In genomic region chr5:95631265-95631957, GRCh38 we compare ENCODE assay signal across 8 cellular contexts. TPM values are rescaled to one million over a fixed set of nuclear protein-coding genes. Genes with fewer than 3 reads are reported as not detected.
A peak's percentile ranks its signal among the peaks of the same experiment; 100 is the strongest.
DNase-seq lines count a peak whose midpoint lies in the region; ATAC-seq and TF ChIP-seq lines count a peak whose summit lies in the region.

No MANE protein-coding gene starts in this region.

- H3K4me1 ChIP-seq in OCI-LY7 (ENCODE audit: insufficient read depth, low read length, poor library complexity, severe bottlenecking), result peaks cover 11% of the 10 kb centered on the region

- CTCF ChIA-PET in OCI-LY7 (lab: Charles Lee; ENCODE audit: unreplicated experiment), result no interaction called here

- H4K20me1 ChIP-seq in OCI-LY7 (ENCODE audit: insufficient read depth, low read length), result no peaks in the 10 kb centered on the region

- peak; percentile 73 for DNase-seq in AG08395 (ENCODE audit: low spot score)
- DNase-seq in OCI-LY7 (ENCODE audit: low spot score), result no peak
- peak; percentile 63 for DNase-seq in epithelial cell of proximal tubule (ENCODE audit: low read depth)
- DNase-seq in GM19240 (ENCODE audit: insufficient read length, low spot score), result no peak
- no peak for DNase-seq in DMS53 (lab: John Stamatoyannopoulos, UW)
- no peak for DNase-seq in UCSD-AML1 (lab: John Stamatoyannopoulos, UW; ENCODE audit: unreplicated experiment)
- DNase-seq in NCI-H748 treated with DMSO at 0.1 percent for 48 hours (lab: John Stamatoyannopoulos, UW), result no peak

- POLR2A ChIA-PET in OCI-LY7 (lab: Charles Lee), result interaction anchor here (0.7 to 2.2 kb wide), 6 partner anchors 9 to 269 kb away, joined by 3 to 10 read pairs (median 4); partner anchors contain the start of gene RFESD

- 0 out of 2 replicates have a peak overlapping the region, but pooled peaks have one; percentile 43 for H3K4me2 ChIP-seq in OCI-LY7 (ENCODE audit: low read length)

- TF ChIP-seq CTCF in OCI-LY7 (conservative IDR thresholded peaks at IDR 0.05; ENCODE audit: low read length) (no peak), epithelial cell of proximal tubule (conservative IDR thresholded peaks at IDR 0.05; ENCODE audit: low read depth, low read length) (no peak)

- peak; percentile 9 for ATAC-seq in GM19023 (IDR thresholded peaks at IDR 0.05; ENCODE audit: unreplicated experiment)

- no peak overlapping the region for H3K27ac ChIP-seq in OCI-LY7 (ENCODE audit: low read depth, low read length, poor library complexity, severe bottlenecking)

- no peaks in the 10 kb centered on the region for H3K9me3 ChIP-seq in OCI-LY7 (ENCODE audit: low read length)

- H2AFZ ChIP-seq in OCI-LY7 (ENCODE audit: low read length), result peak overlapping the region; percentile 99

- no TSS peak for BruUV-seq in OCI-LY7 (replicated peaks; lab: Mats Ljungman, UMichigan)

- no peaks in the 10 kb centered on the region for H3K9me2 ChIP-seq in OCI-LY7 (ENCODE audit: insufficient read depth, low read length)

- H3K79me2 ChIP-seq in OCI-LY7 (ENCODE audit: insufficient read depth, low read depth, low read length), result no peaks in the 10 kb centered on the region

- H3K36me3 ChIP-seq in OCI-LY7 (ENCODE audit: insufficient read depth, low read length), result no peaks in the 10 kb centered on the region; the same call in 1 of the 2 replicates

- H3K4me3 ChIP-seq in OCI-LY7 (ENCODE audit: low read depth, low read length, poor library complexity, severe bottlenecking) (no peak overlapping the region), epithelial cell of proximal tubule (ENCODE audit: low read depth, low read length) (no peak overlapping the region)

- intact Hi-C loops in OCI-LY7 (cut with micrococcal nuclease; ENCODE audit: unreplicated experiment), result no loop called here

RNA-seq across cellular contexts. Expression of gene GPR150, which starts 11.5 kb away (rescaled TPM):
- total RNA-seq in OCI-LY7 (2014; rRNA removed; shearing (Covaris generic)), result not detected in 2 replicates
- total RNA-seq in OCI-LY7 (2022) (not detected in 2 replicates), epithelial cell of proximal tubule (0.58 TPM in 1 of 2 replicates, not detected in the other)

RNA-seq across cellular contexts. Expression of gene RFESD, which starts 15.2 kb away (rescaled TPM):
- 7.6 and 9.9 TPM in 2 replicates for total RNA-seq in OCI-LY7 (2014; rRNA removed; shearing (Covaris generic))
- total RNA-seq in OCI-LY7 (2022) (7.6 and 10.9 TPM in 2 replicates), epithelial cell of proximal tubule (0.52 and 2.7 TPM in 2 replicates)

RNA-seq across cellular contexts. Expression of gene SPATA9, which starts 51.4 kb away (rescaled TPM):
- not detected in 2 replicates for total RNA-seq in OCI-LY7 (2014; rRNA removed; shearing (Covaris generic))
- total RNA-seq in OCI-LY7 (2022), result not detected in 2 replicates
- 0.36 TPM in 1 of 2 replicates, not detected in the other for total RNA-seq in epithelial cell of proximal tubule

Comparison
In these comparisons a context has a peak if more than half of its experiments do, and no peak if none do; other contexts are left out.
1. DNase-seq: peak in AG08395 (single experiment) and epithelial cell of proximal tubule (single experiment); none in OCI-LY7 (single experiment), GM19240 (single experiment), DMS53 (single experiment), UCSD-AML1 (single experiment) and NCI-H748 treated with DMSO at 0.1 percent for 48 hours (single experiment).